In the genomic region with DNA sequence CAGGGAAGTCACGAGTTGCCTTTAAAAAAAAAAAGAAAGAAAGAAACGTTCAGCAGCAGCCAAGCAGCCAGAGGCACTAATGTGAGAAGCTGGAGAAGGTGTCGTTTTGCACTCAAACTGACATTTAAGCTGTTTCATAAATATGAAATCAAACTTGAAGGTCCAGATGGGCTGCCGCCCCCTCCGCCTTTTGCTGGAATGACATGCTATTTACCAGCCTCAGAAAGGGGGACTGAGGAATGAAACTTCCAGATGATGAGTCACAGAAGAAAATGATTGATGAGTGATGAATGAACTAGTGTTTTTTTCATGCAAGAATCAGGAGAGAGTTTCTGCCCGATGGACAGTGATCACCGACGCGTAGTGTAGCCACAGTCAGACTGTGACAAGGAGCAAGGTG, we compare ENCODE assay signal across 1 cellular context.
TF ChIP-seq lines count a peak whose summit lies in the region.

No MANE protein-coding gene starts in this region.

TF ChIP-seq in K562, 482 proteins besides CTCF, POLR2A, EP300 and RAD21:
- TF ChIP-seq, protein P1, sequence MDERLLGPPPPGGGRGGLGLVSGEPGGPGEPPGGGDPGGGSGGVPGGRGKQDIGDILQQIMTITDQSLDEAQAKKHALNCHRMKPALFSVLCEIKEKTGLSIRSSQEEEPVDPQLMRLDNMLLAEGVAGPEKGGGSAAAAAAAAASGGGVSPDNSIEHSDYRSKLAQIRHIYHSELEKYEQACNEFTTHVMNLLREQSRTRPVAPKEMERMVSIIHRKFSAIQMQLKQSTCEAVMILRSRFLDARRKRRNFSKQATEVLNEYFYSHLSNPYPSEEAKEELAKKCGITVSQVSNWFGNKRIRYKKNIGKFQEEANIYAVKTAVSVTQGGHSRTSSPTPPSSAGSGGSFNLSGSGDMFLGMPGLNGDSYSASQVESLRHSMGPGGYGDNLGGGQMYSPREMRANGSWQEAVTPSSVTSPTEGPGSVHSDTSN (CRISPR knock-in tag; IDR thresholded peaks at IDR 0.05; ENCODE audit: low read depth): no peak
- TF ChIP-seq, protein P1 (tag; conservative IDR thresholded peaks at IDR 0.05; ENCODE audit: low read depth): 0 out of 2 replicates have a peak, but pooled peaks have one; percentile 28
- TF ChIP-seq ETS2 (tag; IDR thresholded peaks at IDR 0.05; ENCODE audit: borderline replicate concordance, poor library complexity, severe bottlenecking): no peak
- no peak for TF ChIP-seq RFX1 (IDR thresholded peaks at IDR 0.05)
TF ChIP-seq in K562: peak in this region for 1.
